Comparison of ENCODE assay signal across 22 cellular contexts in genomic region chr5:127830157-127830556, GRCh38.
"Had no signal": no experiment of that assay in that cellular context is flagged by ENCODE, and none has a peak within 500 bp of the region (broad histone marks: within the 10 kb centered on the region; RNA-seq: fewer than 3 reads in every experiment).

No MANE protein-coding gene starts in this region.

- H3K4me1 Mint-ChIP-seq: natural killer cell; stimulated activated naive B cell treated with anti-CD40 and anti-IgM and Interleukin-4, amounts not matched to agents 10 μg/mL and 1 μg/mL and 100 μg/mL, for 72 hours had no signal

- ATAC-seq: activated naive CD4-positive, alpha-beta T cell treated with anti-CD3 and anti-CD28 coated beads, Interleukin-2, amount 50 U/mL, for 72 hours; heart right ventricle; left cardiac atrium; natural killer cell; sciatic nerve; stimulated activated naive B cell treated with anti-CD40 and anti-IgM and Interleukin-4, amounts not matched to agents 10 μg/mL and 1 μg/mL and 100 μg/mL, for 72 hours; upper lobe of right lung had no signal

- H3K4me3 ChIP-seq: adrenal gland, esophagus squamous epithelium, gastrocnemius medialis, heart right ventricle, upper lobe of right lung had no signal

- H3K9me3 Mint-ChIP-seq: activated naive CD4-positive, alpha-beta T cell treated with anti-CD3 and anti-CD28 coated beads, Interleukin-2, amount 50 U/mL, for 72 hours; activated T-helper 1 cell treated with anti-CD3 and anti-CD28 coated beads, Interleukin-12 subunit alpha, Interleukin-12 subunit beta, Interleukin-2, Interleukin-4 antibody, amounts not matched to agents 30 ng/mL and 10 ng/mL and 1 ng/mL, durations not matched to agents 14 hours and 24 hours and 36 hours; natural killer cell; stimulated activated naive B cell treated with anti-CD40 and anti-IgM and Interleukin-4, amounts not matched to agents 10 μg/mL and 1 μg/mL and 100 μg/mL, for 72 hours; T-helper 2 cell treated with Interferon-gamma antibody and Interleukin-4, amounts not matched to agents 5 μg/mL and 100 μg/mL, for 36 hours had no signal

- FAIRE-seq: TTC549 had no signal

- H3K27me3 ChIP-seq: adrenal gland, gastrocnemius medialis, heart right ventricle, neutrophil, upper lobe of right lung had no signal

- H3K9ac ChIP-seq: parathyroid adenoma had no signal

- H3K79me2 ChIP-seq: parathyroid adenoma had no signal

- H2AFZ ChIP-seq: parathyroid adenoma had no signal

- DNase-seq: activated CD4-positive, alpha-beta T cell treated with anti-CD3 and anti-CD28 coated beads, Interleukin-2, amount 50 U/mL, for 48 hours; activated gamma-delta T cell treated with Interleukin-2 at 50 U/mL for 16 hours; activated T-cell treated with anti-CD3 and anti-CD28 coated beads for 4 hours; adrenal gland; dermis blood vessel endothelial cell; effector memory CD4-positive, alpha-beta T cell; esophagus squamous epithelium; gastrocnemius medialis; heart right ventricle; left cardiac atrium; mesenchymal stem cell; natural killer cell; stimulated activated CD4-positive, alpha-beta T cell treated with anti-CD3 and anti-CD28 coated beads, Interleukin-4, amount 100 ng/mL, for 4 hours; stimulated activated naive B cell treated with anti-CD40 and anti-IgM and Interleukin-4, amounts not matched to agents 10 μg/mL and 1 μg/mL and 100 μg/mL, for 72 hours; upper lobe of right lung had no signal

- H3K4me3 Mint-ChIP-seq: activated T-helper 1 cell treated with anti-CD3 and anti-CD28 coated beads, Interleukin-12 subunit alpha, Interleukin-12 subunit beta, Interleukin-2, Interleukin-4 antibody, amounts not matched to agents 30 ng/mL and 10 ng/mL and 1 ng/mL, durations not matched to agents 14 hours and 24 hours and 36 hours; natural killer cell; stimulated activated naive B cell treated with anti-CD40 and anti-IgM and Interleukin-4, amounts not matched to agents 10 μg/mL and 1 μg/mL and 100 μg/mL, for 72 hours; T-helper 2 cell treated with Interferon-gamma antibody and Interleukin-4, amounts not matched to agents 5 μg/mL and 100 μg/mL, for 36 hours had no signal

- H3K9me3 ChIP-seq: adrenal gland, esophagus squamous epithelium, gastrocnemius medialis, heart right ventricle, neutrophil, upper lobe of right lung had no signal

- H3K4me1 ChIP-seq: adrenal gland, parathyroid adenoma, upper lobe of right lung had no signal

- H3K27ac Mint-ChIP-seq: activated naive CD4-positive, alpha-beta T cell treated with anti-CD3 and anti-CD28 coated beads, Interleukin-2, amount 50 U/mL, for 72 hours; activated T-helper 1 cell treated with anti-CD3 and anti-CD28 coated beads, Interleukin-12 subunit alpha, Interleukin-12 subunit beta, Interleukin-2, Interleukin-4 antibody, amounts not matched to agents 30 ng/mL and 10 ng/mL and 1 ng/mL, durations not matched to agents 14 hours and 24 hours and 36 hours; natural killer cell; stimulated activated naive B cell treated with anti-CD40 and anti-IgM and Interleukin-4, amounts not matched to agents 10 μg/mL and 1 μg/mL and 100 μg/mL, for 72 hours; T-helper 2 cell treated with Interferon-gamma antibody and Interleukin-4, amounts not matched to agents 5 μg/mL and 100 μg/mL, for 36 hours had no signal

- H3K36me3 Mint-ChIP-seq: activated naive CD4-positive, alpha-beta T cell treated with anti-CD3 and anti-CD28 coated beads, Interleukin-2, amount 50 U/mL, for 72 hours; natural killer cell; stimulated activated naive B cell treated with anti-CD40 and anti-IgM and Interleukin-4, amounts not matched to agents 10 μg/mL and 1 μg/mL and 100 μg/mL, for 72 hours had no signal

- H3K27ac ChIP-seq: adrenal gland, esophagus squamous epithelium, gastrocnemius medialis, heart right ventricle, neutrophil, parathyroid adenoma, upper lobe of right lung had no signal

- H3K36me3 ChIP-seq: adrenal gland, esophagus squamous epithelium, gastrocnemius medialis, heart right ventricle, neutrophil, upper lobe of right lung had no signal
